Comparison of ENCODE assay signal across 9 cellular contexts in genomic region chr13:98173431-98173921, GRCh38. TPM values are rescaled to one million over a fixed set of nuclear protein-coding genes. Genes with fewer than 3 reads are reported as not detected.
A peak's percentile ranks its signal among the peaks of the same experiment; 100 is the strongest.
DNase-seq lines count a peak whose midpoint lies in the region; ATAC-seq, FAIRE-seq and TF ChIP-seq lines count a peak whose summit lies in the region.
"Had no signal": no experiment of that assay in that cellular context is flagged by ENCODE, and none has a peak within 500 bp of the region (broad histone marks: within the 10 kb centered on the region; RNA-seq: fewer than 3 reads in every experiment).

No MANE protein-coding gene starts in this region.

- H3K27ac ChIP-seq in HEK293 (ENCODE audit: extremely low read depth, low read depth, low read length) (no peak overlapping the region), mammary epithelial cell (ENCODE audit: insufficient read depth, low read depth, low read length) (no peak overlapping the region), kidney (ENCODE audit: low read depth in 2 of 2, low read length in 2 of 2) (peak overlapping the region; percentile 89 to 97), stomach smooth muscle (ENCODE audit: low read length) (peak overlapping the region; percentile 26)

- WGBS in mammary epithelial cell (ENCODE audit: low coverage, missing lambda C conversion rate), result 16% methylated on average over 5 of the region's 5 CpGs

- no peaks in the 10 kb centered on the region for H3K27me3 ChIP-seq in mammary epithelial cell (ENCODE audit: insufficient read depth, low read length)
- H3K27me3 ChIP-seq in stomach smooth muscle (ENCODE audit: control insufficient read depth in 1 of 2, insufficient read depth in 2 of 2, low read length in 2 of 2), result no peaks in the 10 kb centered on the region

- no peak overlapping the region for H3K9ac ChIP-seq in mammary epithelial cell (ENCODE audit: insufficient read depth, low read length)
- peak overlapping the region in 1 of 2 donors; percentile 41 for H3K9ac ChIP-seq in kidney (ENCODE audit: low read length in 2 of 2)
- H3K9ac ChIP-seq in stomach smooth muscle (ENCODE audit: low read length in 2 of 2), result peak overlapping the region; percentile 13 to 31

- no peaks in the 10 kb centered on the region for H3K9me3 ChIP-seq in HEK293 (ENCODE audit: control insufficient read depth, insufficient read depth, low read depth, low read length)
- H3K9me3 ChIP-seq in mammary epithelial cell (replicated peaks; ENCODE audit: insufficient read depth, low read length), result no peaks in the 10 kb centered on the region
- no peaks in the 10 kb centered on the region for H3K9me3 ChIP-seq in kidney (ENCODE audit: control insufficient read depth in 1 of 2, low read length in 2 of 2)
- H3K9me3 ChIP-seq in stomach smooth muscle (ENCODE audit: control insufficient read depth in 2 of 2, low read length in 2 of 2), result no peaks in the 10 kb centered on the region

- dilution Hi-C loops in mammary epithelial cell (cut with HindIII; ENCODE audit: low sequenced_read_pairs), result no loop called here

- intact Hi-C loops in mammary epithelial cell (cut with micrococcal nuclease), result no loop called here
- intact Hi-C loops in kidney (cut with DNase I), result no loop called here

- no TSS peak for BruUV-seq in mammary epithelial cell (replicated peaks; lab: Mats Ljungman, UMichigan)

- in situ Hi-C loops in mammary epithelial cell (cut with MboI; ENCODE audit: low sequenced_read_pairs in 2 of 2), result no loop called here

- H3K36me3 ChIP-seq in HEK293 (ENCODE audit: control insufficient read depth in 2 of 2, insufficient read depth in 1 of 2, low read length in 2 of 2) (peaks cover 0 to 3% of the 10 kb centered on the region in 2 experiments; a peak in 1 of 3 replicates), mammary epithelial cell (ENCODE audit: insufficient read depth, low read length) (no peaks in the 10 kb centered on the region), kidney (ENCODE audit: control insufficient read depth in 1 of 2, insufficient read depth in 2 of 2, low read length in 2 of 2) (no peaks in the 10 kb centered on the region), stomach smooth muscle (ENCODE audit: control insufficient read depth in 2 of 2, insufficient read depth in 2 of 2, low read length in 2 of 2) (no peaks in the 10 kb centered on the region)

- H4K20me1 ChIP-seq in mammary epithelial cell (ENCODE audit: insufficient read depth, low read length), result no peaks in the 10 kb centered on the region

- ATAC-seq in GM21576 (IDR thresholded peaks at IDR 0.05; ENCODE audit: unreplicated experiment), result no peak

- H3K4me3 ChIP-seq in HEK293 (ENCODE audit: low read depth, low read length) (no peak overlapping the region), mammary epithelial cell (replicated peaks in 1 of 3; ENCODE audit: insufficient read depth in 1 of 3, low read depth in 2 of 3, low read length in 3 of 3) (no peak overlapping the region), kidney (ENCODE audit: low read length in 2 of 2) (no peak overlapping the region), stomach smooth muscle (ENCODE audit: low read length in 2 of 2) (peak overlapping the region; percentile 18 to 52)

- peak; percentile 57 for DNase-seq in mammary epithelial cell
- DNase-seq in kidney, result no peak
- DNase-seq in NK-92 (lab: John Stamatoyannopoulos, UW; ENCODE audit: unreplicated experiment), result no peak
- DNase-seq in inferior parietal cortex (ENCODE audit: extremely low spot score), result no peak
- DNase-seq in activated T-cell treated with anti-CD3 and anti-CD28 coated beads, Interleukin-2, amount 50 U/mL, for 1 hour, result no peak

- H3K4me1 ChIP-seq in HEK293 (ENCODE audit: control insufficient read depth, insufficient read depth, low read length), result peaks cover 24% of the 10 kb centered on the region
- peaks cover 17% of the 10 kb centered on the region for H3K4me1 ChIP-seq in mammary epithelial cell (ENCODE audit: insufficient read depth, low read length)
- H3K4me1 ChIP-seq in kidney (ENCODE audit: control insufficient read depth in 1 of 2, insufficient read depth in 1 of 2, low read depth in 1 of 2, low read length in 2 of 2), result peaks cover 42 to 52% of the 10 kb centered on the region in 2 donors
- peaks cover 29% of the 10 kb centered on the region for H3K4me1 ChIP-seq in stomach smooth muscle (ENCODE audit: control insufficient read depth, insufficient read depth, low read length)

- POLR2A ChIA-PET in HEK293 (lab: Yijun Ruan, JAX), result interaction anchor here (0.6 kb wide), 2 partner anchors 28 to 47 kb away, joined by 3 read pairs; no protein-coding TSS in a partner anchor

- CTCF ChIA-PET in HEK293 (lab: Yijun Ruan, JAX), result interaction anchor here (1.1 kb wide), 1 partner anchor 225 kb away, joined by 3 read pairs; no protein-coding TSS in a partner anchor
- CTCF ChIA-PET in mammary epithelial cell (lab: Charles Lee; ENCODE audit: low non-redundant PET), result no interaction called here

- peak overlapping the region; percentile 6 for H2AFZ ChIP-seq in mammary epithelial cell (ENCODE audit: low read depth, low read length)

- TF ChIP-seq CTCF in HEK293 (tag by site-specific recombination; IDR thresholded peaks at IDR 0.05) (no peak), mammary epithelial cell (conservative IDR thresholded peaks at IDR 0.05 in 1 of 2, IDR thresholded peaks at IDR 0.05 in 1 of 2; ENCODE audit: extremely low read depth in 1 of 2, insufficient read depth in 1 of 2, low read depth in 1 of 2, low read length in 2 of 2) (no peak), kidney (IDR thresholded peaks at IDR 0.05; ENCODE audit: borderline replicate concordance, extremely low read depth, insufficient read depth) (no peak)

- peaks cover 9% of the 10 kb centered on the region for H3K79me2 ChIP-seq in mammary epithelial cell (ENCODE audit: insufficient read depth, low read length)

- FAIRE-seq in kidney (lab: Jason Lieb, UNC), result no peak

- no peak overlapping the region for H3K4me2 ChIP-seq in mammary epithelial cell (ENCODE audit: insufficient read depth, low read depth, low read length)

TF ChIP-seq in HEK293, 187 proteins besides CTCF, POLR2A, EP300 and RAD21:
- TF ChIP-seq FEZF1 (tag by site-specific recombination; IDR thresholded peaks at IDR 0.05), result peak; percentile 37
- TF ChIP-seq ZNF555 (tag by site-specific recombination; conservative IDR thresholded peaks at IDR 0.05), result no peak

RNA-seq across cellular contexts. Expression of gene RNF113B, which starts 3.6 kb away (rescaled TPM):
- total RNA-seq in mammary epithelial cell (not detected), kidney (not detected)
- polyA plus RNA-seq in mammary epithelial cell (not detected), kidney (ENCODE audit: insufficient read depth, low read depth, low replicate concordance) (not detected)
- not detected for polyA minus RNA-seq in mammary epithelial cell
- polyA plus RNA-seq: adipose tissue had no signal

RNA-seq across cellular contexts. Expression of gene FARP1, which starts 30.6 kb away (rescaled TPM):
- total RNA-seq in mammary epithelial cell, result 10 to 100 TPM; 27.5 to 42.8 TPM
- 16.9 TPM for polyA plus RNA-seq in mammary epithelial cell
- 37.5 TPM for polyA minus RNA-seq in mammary epithelial cell
- total RNA-seq in kidney, result 229 TPM
- polyA plus RNA-seq in kidney (ENCODE audit: insufficient read depth, low read depth, low replicate concordance), result 123 TPM

Comparison
In these comparisons a context has a peak if more than half of its experiments do, and no peak if none do; other contexts are left out.
1. H3K27ac ChIP-seq: peak in kidney (2 of 2) and stomach smooth muscle (single experiment); none in HEK293 (single experiment) and mammary epithelial cell (single experiment).
2. H3K4me3 ChIP-seq: peak in stomach smooth muscle (2 of 2); none in HEK293 (single experiment), mammary epithelial cell (0 of 3) and kidney (0 of 2).